Comparison of ENCODE assay signal across 3 cellular contexts in the genomic region with DNA sequence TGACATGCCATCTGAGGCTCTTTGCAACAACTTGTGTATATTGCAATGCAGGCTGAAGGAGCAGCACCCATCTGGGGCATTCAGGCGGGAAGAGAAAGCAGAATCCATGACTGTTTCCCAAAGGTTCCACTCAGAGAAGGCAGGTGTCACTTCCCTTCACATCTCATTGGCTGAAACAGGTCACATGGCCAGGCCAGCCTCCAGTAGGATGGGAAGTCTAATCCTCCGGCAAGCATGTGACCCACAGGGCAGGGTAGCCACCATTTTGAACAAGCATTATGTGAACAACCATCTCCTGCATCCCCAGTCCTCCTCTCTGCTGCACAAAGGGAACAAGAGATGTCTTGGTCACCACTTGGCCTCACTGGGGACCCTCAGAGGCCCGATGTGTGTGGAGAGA.
TF ChIP-seq lines count a peak whose summit lies in the region.

No MANE protein-coding gene starts in this region.

TF ChIP-seq in SK-N-SH, 30 proteins besides CTCF, POLR2A, EP300 and RAD21:
- TF ChIP-seq YY1 (IDR thresholded peaks at IDR 0.05; ENCODE audit: low read depth) (no peak), RCOR1 (IDR thresholded peaks at IDR 0.05; ENCODE audit: low read length) (no peak), SMC3 (IDR thresholded peaks at IDR 0.05; ENCODE audit: low read depth, low read length) (no peak), TAF1 (IDR thresholded peaks at IDR 0.05; ENCODE audit: borderline replicate concordance, low read depth, low read length) (no peak), USF1 (IDR thresholded peaks at IDR 0.05; ENCODE audit: borderline replicate concordance, low read depth) (peak; percentile 58; the same call in 1 of the 2 replicates), CHD2 (IDR thresholded peaks at IDR 0.05; ENCODE audit: low read length, partially characterized antibody) (no peak)
- TF ChIP-seq, protein P1, sequence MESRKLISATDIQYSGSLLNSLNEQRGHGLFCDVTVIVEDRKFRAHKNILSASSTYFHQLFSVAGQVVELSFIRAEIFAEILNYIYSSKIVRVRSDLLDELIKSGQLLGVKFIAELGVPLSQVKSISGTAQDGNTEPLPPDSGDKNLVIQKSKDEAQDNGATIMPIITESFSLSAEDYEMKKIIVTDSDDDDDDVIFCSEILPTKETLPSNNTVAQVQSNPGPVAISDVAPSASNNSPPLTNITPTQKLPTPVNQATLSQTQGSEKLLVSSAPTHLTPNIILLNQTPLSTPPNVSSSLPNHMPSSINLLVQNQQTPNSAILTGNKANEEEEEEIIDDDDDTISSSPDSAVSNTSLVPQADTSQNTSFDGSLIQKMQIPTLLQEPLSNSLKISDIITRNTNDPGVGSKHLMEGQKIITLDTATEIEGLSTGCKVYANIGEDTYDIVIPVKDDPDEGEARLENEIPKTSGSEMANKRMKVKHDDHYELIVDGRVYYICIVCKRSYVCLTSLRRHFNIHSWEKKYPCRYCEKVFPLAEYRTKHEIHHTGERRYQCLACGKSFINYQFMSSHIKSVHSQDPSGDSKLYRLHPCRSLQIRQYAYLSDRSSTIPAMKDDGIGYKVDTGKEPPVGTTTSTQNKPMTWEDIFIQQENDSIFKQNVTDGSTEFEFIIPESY (IDR thresholded peaks at IDR 0.05; ENCODE audit: borderline replicate concordance, low read depth) = no peak
- TF ChIP-seq, protein P2, sequence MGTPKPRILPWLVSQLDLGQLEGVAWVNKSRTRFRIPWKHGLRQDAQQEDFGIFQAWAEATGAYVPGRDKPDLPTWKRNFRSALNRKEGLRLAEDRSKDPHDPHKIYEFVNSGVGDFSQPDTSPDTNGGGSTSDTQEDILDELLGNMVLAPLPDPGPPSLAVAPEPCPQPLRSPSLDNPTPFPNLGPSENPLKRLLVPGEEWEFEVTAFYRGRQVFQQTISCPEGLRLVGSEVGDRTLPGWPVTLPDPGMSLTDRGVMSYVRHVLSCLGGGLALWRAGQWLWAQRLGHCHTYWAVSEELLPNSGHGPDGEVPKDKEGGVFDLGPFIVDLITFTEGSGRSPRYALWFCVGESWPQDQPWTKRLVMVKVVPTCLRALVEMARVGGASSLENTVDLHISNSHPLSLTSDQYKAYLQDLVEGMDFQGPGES (IDR thresholded peaks at IDR 0.05; ENCODE audit: low read depth, low read length) = no peak

TF ChIP-seq in SK-N-SH treated with all-trans-retinoic acid at 6 μM for 48 hours, 23 proteins besides CTCF, POLR2A, EP300 and RAD21:
- TF ChIP-seq ZFP3 (CRISPR knock-in tag; IDR thresholded peaks at IDR 0.05) (no peak), BACH2 (CRISPR knock-in tag; IDR thresholded peaks at IDR 0.05; ENCODE audit: borderline replicate concordance) (no peak), CREB5 (CRISPR knock-in tag; IDR thresholded peaks at IDR 0.05; ENCODE audit: low read depth) (no peak), TOX (CRISPR knock-in tag; IDR thresholded peaks at IDR 0.05; ENCODE audit: borderline replicate concordance) (no peak), ISL1 (CRISPR knock-in tag; IDR thresholded peaks at IDR 0.05) (no peak), OSR1 (CRISPR knock-in tag; IDR thresholded peaks at IDR 0.05) (no peak), ZC3H10 (CRISPR knock-in tag; IDR thresholded peaks at IDR 0.05) (no peak), ESRRG (CRISPR knock-in tag; IDR thresholded peaks at IDR 0.05) (no peak), PPARA (CRISPR knock-in tag; IDR thresholded peaks at IDR 0.05; ENCODE audit: borderline replicate concordance) (no peak), ZNF565 (CRISPR knock-in tag; conservative IDR thresholded peaks at IDR 0.05; ENCODE audit: low read depth) (no peak), ZNF8 (CRISPR knock-in tag; IDR thresholded peaks at IDR 0.05) (no peak)

TF ChIP-seq in IMR-90, 13 proteins besides CTCF, POLR2A, EP300 and RAD21:
- TF ChIP-seq MXI1 (IDR thresholded peaks at IDR 0.05; ENCODE audit: borderline replicate concordance, low read depth, low read length) = no peak
- TF ChIP-seq USF2 (IDR thresholded peaks at IDR 0.05; ENCODE audit: low read depth, low read length) = peak; percentile 65
- no peak for TF ChIP-seq CEBPB (IDR thresholded peaks at IDR 0.05; ENCODE audit: low read depth, low read length)
